In the genomic region with DNA sequence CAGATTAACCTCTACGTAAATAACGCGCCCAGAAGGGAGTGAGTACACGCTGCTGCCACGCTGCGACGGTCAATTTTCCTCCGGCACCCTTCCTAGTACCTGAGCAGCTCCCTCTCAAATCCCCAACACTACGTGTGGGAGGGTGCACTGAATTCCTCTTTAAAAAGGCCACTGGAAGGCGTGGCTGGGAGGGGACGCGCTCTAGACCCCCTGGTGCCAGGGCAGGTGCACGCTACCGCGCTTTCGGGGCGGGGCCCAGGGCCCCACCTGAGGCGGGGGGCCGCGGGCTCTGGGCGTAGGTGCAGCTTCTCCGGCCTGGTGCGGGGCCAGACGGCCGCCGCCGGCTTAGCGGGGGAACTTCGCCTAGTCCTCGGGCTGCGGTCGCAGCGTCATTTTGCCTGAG, we compare ENCODE assay signal across 8 cellular contexts. TPM values are rescaled to one million over a fixed set of nuclear protein-coding genes. Genes with fewer than 3 reads are reported as not detected.
DNase-seq lines count a peak whose midpoint lies in the region; TF ChIP-seq lines count a peak whose summit lies in the region.

No MANE protein-coding gene starts in this region.

- H3F3A ChIP-seq in GM23248 (ENCODE audit: insufficient read depth) = peaks cover 65% of the 10 kb centered on the region

- peaks cover 21% of the 10 kb centered on the region; the same call in 1 of the 2 replicates for H3K36me3 ChIP-seq in GM23248 (ENCODE audit: low read depth)
- H3K36me3 ChIP-seq in mucosa of stomach (ENCODE audit: control insufficient read depth, insufficient read depth, low read length) = no peaks in the 10 kb centered on the region

- in situ Hi-C loops in GM23248 (cut with MboI) = no loop called here

- H3K27me3 ChIP-seq in GM23248 (replicated peaks; ENCODE audit: insufficient read depth) (no peaks in the 10 kb centered on the region), mucosa of stomach (ENCODE audit: control insufficient read depth, insufficient read depth, low read length) (no peaks in the 10 kb centered on the region)

- peaks cover 64% of the 10 kb centered on the region for H3K79me2 ChIP-seq in GM23248 (ENCODE audit: insufficient read depth)

- H3K9ac ChIP-seq in GM23248 (peak overlapping the region; percentile 98), mucosa of stomach (ENCODE audit: low read length) (peak overlapping the region; percentile 72)

- no peaks in the 10 kb centered on the region for H3K9me3 ChIP-seq in GM23248 (ENCODE audit: low read depth)
- no peaks in the 10 kb centered on the region for H3K9me3 ChIP-seq in mucosa of stomach (ENCODE audit: control insufficient read depth, low read length)

- H3K4me3 ChIP-seq in GM23248 (peak overlapping the region; percentile 74), epithelial cell of esophagus (ENCODE audit: low read length) (peak overlapping the region; percentile 70), mucosa of stomach (ENCODE audit: low read length) (peak overlapping the region; percentile 56)

- no peak for TF ChIP-seq CTCF in epithelial cell of esophagus (IDR thresholded peaks at IDR 0.05; ENCODE audit: insufficient read depth, low read depth, low read length, missing control alignments)

- peak; percentile 24 for DNase-seq in NOMO-1 treated with DMSO at 0.1 percent for 48 hours (lab: John Stamatoyannopoulos, UW; ENCODE audit: unreplicated experiment)
- DNase-seq in NOMO-1 (lab: John Stamatoyannopoulos, UW; ENCODE audit: unreplicated experiment in 2 of 2) = no peak
- peak; percentile 49 for DNase-seq in GM23248
- peak; percentile 23 to 45 for DNase-seq in Kasumi-1 (lab: John Stamatoyannopoulos, UW)
- peak; percentile 38 for DNase-seq in SK-N-DZ (ENCODE audit: low spot score)
- DNase-seq in epithelial cell of esophagus (ENCODE audit: low read depth) = peak; percentile 61
- no peak for DNase-seq in superior temporal gyrus (ENCODE audit: extremely low spot score)

- H4K20me1 ChIP-seq in GM23248 (ENCODE audit: insufficient read depth) = no peaks in the 10 kb centered on the region

- peak overlapping the region; percentile 68 for H2AFZ ChIP-seq in GM23248

- H3K27ac ChIP-seq in GM23248 = peak overlapping the region; percentile 98

- no peaks in the 10 kb centered on the region for H3K9me2 ChIP-seq in GM23248 (ENCODE audit: insufficient read depth)

- H3K4me1 ChIP-seq in GM23248 (ENCODE audit: insufficient read depth) (peaks cover 25% of the 10 kb centered on the region), mucosa of stomach (ENCODE audit: control insufficient read depth, insufficient read depth, low read length) (peaks cover 10% of the 10 kb centered on the region)

- WGBS in GM23248 (ENCODE audit: low coverage in 1 of 2, low lambda C conversion rate in 2 of 2, missing lambda C conversion rate in 2 of 2), 2 experiments = 3 to 4% methylated on average over 31 to 33 of the region's 33 CpGs

- H3K4me2 ChIP-seq in GM23248 (ENCODE audit: unreplicated experiment) = peak overlapping the region; percentile 74

RNA-seq across cellular contexts. Expression of gene ANKRD12, which starts 0.7 kb away (rescaled TPM):
- total RNA-seq in GM23248 (2014; rRNA removed; shearing (Covaris generic)) = 16.5 and 29.6 TPM in 2 replicates
- 30.4 and 34.8 TPM in 2 replicates for polyA plus RNA-seq in GM23248 (2016; fragmentation: Nextera tagmentation; extraction: Ambion mirVana)
- polyA plus RNA-seq in SK-N-DZ (2014; cell fraction: cytosol; rRNA removed) = 3.0 and 3.4 TPM in 2 replicates
- 7.9 and 11.4 TPM in 2 replicates for polyA plus RNA-seq in SK-N-DZ (2014; cell fraction: nucleus; rRNA removed)

RNA-seq across cellular contexts. Expression of gene NDUFV2, which starts 33.4 kb away (rescaled TPM):
- 80.7 and 99.5 TPM in 2 replicates for total RNA-seq in GM23248 (2014; rRNA removed; shearing (Covaris generic))
- 205 and 208 TPM in 2 replicates for polyA plus RNA-seq in GM23248 (2016; fragmentation: Nextera tagmentation; extraction: Ambion mirVana)
- 230 and 256 TPM in 2 replicates for polyA plus RNA-seq in SK-N-DZ (2014; cell fraction: cytosol; rRNA removed)
- polyA plus RNA-seq in SK-N-DZ (2014; cell fraction: nucleus; rRNA removed) = 129 and 141 TPM in 2 replicates

Comparison
In these comparisons a context has a peak if more than half of its experiments do, and no peak if none do; other contexts are left out.
1. DNase-seq: peak in NOMO-1 treated with DMSO at 0.1 percent for 48 hours (single experiment), GM23248 (single experiment), Kasumi-1 (2 of 2), SK-N-DZ (single experiment) and epithelial cell of esophagus (single experiment); none in NOMO-1 (0 of 2) and superior temporal gyrus (single experiment).
2. Peak in every context shown above with its lines, with median percentiles within 50 percentile points of each other: H3K4me3 ChIP-seq.